In the genomic region with DNA sequence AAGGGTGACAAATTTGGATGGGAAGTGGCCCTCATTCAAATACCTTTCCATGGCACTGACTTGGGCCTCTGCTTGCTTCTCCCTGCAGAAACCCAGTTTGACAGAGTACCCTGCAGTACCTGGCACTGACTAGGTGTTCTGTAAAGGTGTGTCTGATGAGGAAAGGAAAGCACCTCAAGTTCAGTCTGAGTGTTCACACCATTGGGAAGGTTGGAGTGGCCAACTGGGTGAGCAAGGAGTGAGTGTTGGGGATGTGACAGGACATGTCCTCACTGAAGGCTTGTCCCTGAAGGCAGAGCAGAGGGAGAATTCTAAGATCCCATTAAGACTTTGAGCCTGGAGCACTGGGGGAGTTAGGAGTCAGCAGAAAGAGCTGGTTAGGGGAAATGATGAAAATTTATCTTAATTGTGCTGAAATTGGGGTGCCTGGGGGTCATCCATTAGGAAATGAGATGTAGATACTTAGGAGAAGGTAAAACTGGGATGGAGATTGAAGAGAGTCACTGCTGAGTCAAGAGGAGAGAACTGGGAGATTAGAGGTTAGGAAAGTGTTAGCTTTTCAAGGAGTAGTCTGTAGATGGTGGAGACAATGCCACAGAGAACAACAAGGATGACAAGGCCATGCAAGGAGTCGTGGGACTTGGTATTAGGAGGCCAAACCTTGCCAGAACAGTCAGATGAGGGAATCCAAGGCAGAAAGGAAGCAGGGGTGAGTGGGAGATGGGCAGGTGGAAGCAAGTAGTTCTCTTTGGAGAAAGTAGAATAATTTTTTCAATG, we compare ENCODE assay signal across 15 cellular contexts. TPM values are rescaled to one million over a fixed set of nuclear protein-coding genes. Genes with fewer than 3 reads are reported as not detected.
DNase-seq lines count a peak whose midpoint lies in the region; ATAC-seq and TF ChIP-seq lines count a peak whose summit lies in the region.
"Had no signal": no experiment of that assay in that cellular context is flagged by ENCODE, and none has a peak within 500 bp of the region (broad histone marks: within the 10 kb centered on the region; RNA-seq: fewer than 3 reads in every experiment).

No MANE protein-coding gene starts in this region.

- no peak overlapping the region for H3K4me3 Mint-ChIP-seq in activated CD4-positive, alpha-beta memory T cell treated with anti-CD3 and anti-CD28 coated beads for 36 hours
- H3K4me3 Mint-ChIP-seq in activated CD4-positive, alpha-beta memory T cell treated with anti-CD3 and anti-CD28 coated beads, Interleukin-2, amount 10 ng/mL, durations not matched to agents 7 days and 5 days = no peak overlapping the region
- H3K4me3 Mint-ChIP-seq in endothelial cell (ENCODE audit: unreplicated experiment) = no peak overlapping the region
- no peak overlapping the region for H3K4me3 Mint-ChIP-seq in stimulated activated effector memory CD8-positive, alpha-beta T cell treated with anti-CD3 and anti-CD28 coated beads, Interleukin-12 subunit alpha, Interleukin-12 subunit beta, amount 100 ng/mL, for 72 hours

- POLR2A ChIA-PET in activated CD4-positive, alpha-beta memory T cell treated with anti-CD3 and anti-CD28 coated beads for 36 hours (lab: Charles Lee) = interaction anchor here (1.6 to 7.8 kb wide), 3 partner anchors 19 to 39 kb away, joined by 5 to 66 read pairs (median 6); partner anchors contain the start of gene CCDC134
- POLR2A ChIA-PET in activated CD4-positive, alpha-beta memory T cell treated with anti-CD3 and anti-CD28 coated beads, Interleukin-2, amount 10 ng/mL, durations not matched to agents 7 days and 5 days (lab: Charles Lee) = interaction anchor here (0.9 to 1.5 kb wide), 5 partner anchors 10 to 87 kb away, joined by 3 to 5 read pairs (median 3); partner anchors contain the start of gene CCDC134
- POLR2A ChIA-PET in OCI-LY7 (lab: Charles Lee) = interaction anchor here (0.6 to 1.8 kb wide), 6 partner anchors 8 to 178 kb away, joined by 3 to 6 read pairs (median 4); partner anchors contain the start of gene CENPM

- H3K4me3 ChIP-seq in OCI-LY7 (ENCODE audit: low read depth, low read length, poor library complexity, severe bottlenecking) (no peak overlapping the region), spleen (no peak overlapping the region)
- H3K4me3 ChIP-seq: gastrocnemius medialis, ovary had no signal

- peaks cover 35% of the 10 kb centered on the region for H4K20me1 ChIP-seq in OCI-LY7 (ENCODE audit: insufficient read depth, low read length)

- peak overlapping the region; percentile 19 for H3K27ac Mint-ChIP-seq in activated CD4-positive, alpha-beta memory T cell treated with anti-CD3 and anti-CD28 coated beads for 36 hours
- H3K27ac Mint-ChIP-seq in activated CD4-positive, alpha-beta memory T cell treated with anti-CD3 and anti-CD28 coated beads, Interleukin-2, amount 10 ng/mL, durations not matched to agents 7 days and 5 days = no peak overlapping the region
- H3K27ac Mint-ChIP-seq in endothelial cell (ENCODE audit: unreplicated experiment) = peak overlapping the region; percentile 38
- peak overlapping the region; percentile 46 for H3K27ac Mint-ChIP-seq in stimulated activated effector memory CD8-positive, alpha-beta T cell treated with anti-CD3 and anti-CD28 coated beads, Interleukin-12 subunit alpha, Interleukin-12 subunit beta, amount 100 ng/mL, for 72 hours

- H3K27me3 Mint-ChIP-seq in activated CD4-positive, alpha-beta memory T cell treated with anti-CD3 and anti-CD28 coated beads for 36 hours = no peaks in the 10 kb centered on the region
- H3K27me3 Mint-ChIP-seq in activated CD4-positive, alpha-beta memory T cell treated with anti-CD3 and anti-CD28 coated beads, Interleukin-2, amount 10 ng/mL, durations not matched to agents 7 days and 5 days = no peaks in the 10 kb centered on the region
- H3K27me3 Mint-ChIP-seq in endothelial cell (ENCODE audit: unreplicated experiment) = peaks cover 3% of the 10 kb centered on the region

- peaks cover 56% of the 10 kb centered on the region for H3K36me3 Mint-ChIP-seq in activated CD4-positive, alpha-beta memory T cell treated with anti-CD3 and anti-CD28 coated beads for 36 hours
- H3K36me3 Mint-ChIP-seq in activated CD4-positive, alpha-beta memory T cell treated with anti-CD3 and anti-CD28 coated beads, Interleukin-2, amount 10 ng/mL, durations not matched to agents 7 days and 5 days (ENCODE audit: low read depth) = peaks cover 72% of the 10 kb centered on the region
- peaks cover 32% of the 10 kb centered on the region for H3K36me3 Mint-ChIP-seq in endothelial cell (ENCODE audit: low read depth, unreplicated experiment)
- H3K36me3 Mint-ChIP-seq in stimulated activated effector memory CD8-positive, alpha-beta T cell treated with anti-CD3 and anti-CD28 coated beads, Interleukin-12 subunit alpha, Interleukin-12 subunit beta, amount 100 ng/mL, for 72 hours = peaks cover 99% of the 10 kb centered on the region

- no peaks in the 10 kb centered on the region for H3K27me3 ChIP-seq in spleen (replicated peaks in 1 of 7)
- H3K27me3 ChIP-seq: gastrocnemius medialis, ovary had no signal

- peaks cover 90% of the 10 kb centered on the region for H3K36me3 ChIP-seq in OCI-LY7 (ENCODE audit: insufficient read depth, low read length)
- peaks cover 0 to 67% (median 12%) of the 10 kb centered on the region in 6 donors for H3K36me3 ChIP-seq in spleen
- H3K36me3 ChIP-seq: gastrocnemius medialis, ovary had no signal

- TF ChIP-seq CTCF in OCI-LY7 (conservative IDR thresholded peaks at IDR 0.05; ENCODE audit: low read length) (no peak), endothelial cell (IDR thresholded peaks at IDR 0.05; ENCODE audit: unreplicated experiment) (no peak), spleen (IDR thresholded peaks at IDR 0.05 in 8 of 11, conservative IDR thresholded peaks at IDR 0.05 in 3 of 11) (no peak)

- CTCF ChIA-PET in activated CD4-positive, alpha-beta memory T cell treated with anti-CD3 and anti-CD28 coated beads for 36 hours (lab: Charles Lee) = interaction anchor here (0.6 to 6.7 kb wide), 4 partner anchors 18 to 167 kb away, joined by 3 to 69 read pairs (median 12); no protein-coding TSS in a partner anchor
- CTCF ChIA-PET in activated CD4-positive, alpha-beta memory T cell treated with anti-CD3 and anti-CD28 coated beads, Interleukin-2, amount 10 ng/mL, durations not matched to agents 7 days and 5 days (lab: Charles Lee) = interaction anchor here (0.6 to 2.5 kb wide), 3 partner anchors 18 to 758 kb away, joined by 3 to 8 read pairs (median 7); no protein-coding TSS in a partner anchor
- CTCF ChIA-PET in OCI-LY7 (lab: Charles Lee; ENCODE audit: unreplicated experiment) = interaction anchor here (1.0 kb wide), 1 partner anchor 24 kb away, joined by 3 read pairs; no protein-coding TSS in a partner anchor

- no peaks in the 10 kb centered on the region for H3K9me2 ChIP-seq in OCI-LY7 (ENCODE audit: insufficient read depth, low read length)

- H3K9me3 ChIP-seq in OCI-LY7 (ENCODE audit: low read length) (no peaks in the 10 kb centered on the region), spleen (no peaks in the 10 kb centered on the region)
- H3K9me3 ChIP-seq: gastrocnemius medialis, ovary had no signal

- TF ChIP-seq POLR2A in spleen (IDR thresholded peaks at IDR 0.05) = no peak

- 61 to 100% (median 66%) methylated on average over 1 of the region's 1 CpG for WGBS in spleen, 5 donors

- H3K4me1 ChIP-seq in OCI-LY7 (ENCODE audit: insufficient read depth, low read length, poor library complexity, severe bottlenecking) (peaks cover 80% of the 10 kb centered on the region), spleen (peaks cover 7 to 93% (median 44%) of the 10 kb centered on the region in 6 donors)

- no TSS peak for BruUV-seq in OCI-LY7 (replicated peaks; lab: Mats Ljungman, UMichigan)

- intact Hi-C loops in activated CD4-positive, alpha-beta memory T cell treated with anti-CD3 and anti-CD28 coated beads for 36 hours (cut with micrococcal nuclease) = no loop called here
- intact Hi-C loops in OCI-LY7 (cut with micrococcal nuclease; ENCODE audit: unreplicated experiment) (no loop called here), spleen (cut with DNase I; ENCODE audit: low total_unique reads) (no loop called here)

- peak overlapping the region; percentile 6 for H3K27ac ChIP-seq in OCI-LY7 (ENCODE audit: low read depth, low read length, poor library complexity, severe bottlenecking)
- peak overlapping the region in 3 of 8 donors; percentile 3 to 49 (median 11) for H3K27ac ChIP-seq in spleen
- H3K27ac ChIP-seq: ovary had no signal

- H3K9me3 Mint-ChIP-seq in activated CD4-positive, alpha-beta memory T cell treated with anti-CD3 and anti-CD28 coated beads for 36 hours = no peaks in the 10 kb centered on the region
- H3K9me3 Mint-ChIP-seq in activated CD4-positive, alpha-beta memory T cell treated with anti-CD3 and anti-CD28 coated beads, Interleukin-2, amount 10 ng/mL, durations not matched to agents 7 days and 5 days = no peaks in the 10 kb centered on the region
- no peaks in the 10 kb centered on the region for H3K9me3 Mint-ChIP-seq in endothelial cell (ENCODE audit: unreplicated experiment)
- no peaks in the 10 kb centered on the region for H3K9me3 Mint-ChIP-seq in stimulated activated effector memory CD8-positive, alpha-beta T cell treated with anti-CD3 and anti-CD28 coated beads, Interleukin-12 subunit alpha, Interleukin-12 subunit beta, amount 100 ng/mL, for 72 hours

- no peak for ATAC-seq in stimulated activated effector memory CD8-positive, alpha-beta T cell treated with anti-CD3 and anti-CD28 coated beads, Interleukin-12 subunit alpha, Interleukin-12 subunit beta, amount 100 ng/mL, for 72 hours
- ATAC-seq: gastrocnemius medialis, left colon had no signal

- DNase-seq in activated CD4-positive, alpha-beta memory T cell treated with anti-CD3 and anti-CD28 coated beads for 36 hours = no peak
- DNase-seq in activated CD4-positive, alpha-beta memory T cell treated with anti-CD3 and anti-CD28 coated beads, Interleukin-2, amount 10 ng/mL, durations not matched to agents 7 days and 5 days = no peak
- DNase-seq in OCI-LY7 (ENCODE audit: low spot score) (no peak), endothelial cell (ENCODE audit: low spot score) (no peak), NCI-H1417 treated with DMSO at 0.1 percent for 48 hours (lab: John Stamatoyannopoulos, UW) (no peak), spleen (no peak)
- no peak for DNase-seq in stimulated activated effector memory CD8-positive, alpha-beta T cell treated with anti-CD3 and anti-CD28 coated beads, Interleukin-12 subunit alpha, Interleukin-12 subunit beta, amount 100 ng/mL, for 72 hours (ENCODE audit: low spot score in 2 of 2)
- DNase-seq in stimulated activated CD4-positive, alpha-beta T cell treated with anti-CD3 and anti-CD28 coated beads, Interleukin-4, amount 100 ng/mL, for 24 hours = no peak
- DNase-seq: activated effector memory CD4-positive, alpha-beta T cell treated with anti-CD3 and anti-CD28 coated beads, Interleukin-2, amount 50 U/mL, for 16 hours; DMS79 treated with DMSO at 0.1 percent for 48 hours; gastrocnemius medialis; left colon; NCI-H2171; ovary; stimulated activated CD4-positive, alpha-beta T cell treated with anti-CD3 and anti-CD28 coated beads, Interleukin-1b, Interleukin-23, amount 100 ng/mL, for 48 hours had no signal

- H3K4me1 Mint-ChIP-seq in activated CD4-positive, alpha-beta memory T cell treated with anti-CD3 and anti-CD28 coated beads for 36 hours (ENCODE audit: low read depth) = peaks cover 82% of the 10 kb centered on the region
- H3K4me1 Mint-ChIP-seq in activated CD4-positive, alpha-beta memory T cell treated with anti-CD3 and anti-CD28 coated beads, Interleukin-2, amount 10 ng/mL, durations not matched to agents 7 days and 5 days = peaks cover 73% of the 10 kb centered on the region
- peaks cover 35% of the 10 kb centered on the region for H3K4me1 Mint-ChIP-seq in endothelial cell (ENCODE audit: unreplicated experiment)
- peaks cover 64% of the 10 kb centered on the region for H3K4me1 Mint-ChIP-seq in stimulated activated effector memory CD8-positive, alpha-beta T cell treated with anti-CD3 and anti-CD28 coated beads, Interleukin-12 subunit alpha, Interleukin-12 subunit beta, amount 100 ng/mL, for 72 hours

- peaks cover 96% of the 10 kb centered on the region for H3K79me2 ChIP-seq in OCI-LY7 (ENCODE audit: insufficient read depth, low read depth, low read length)

- H2AFZ ChIP-seq in OCI-LY7 (ENCODE audit: low read length) = no peak overlapping the region

- H3K4me2 ChIP-seq in OCI-LY7 (ENCODE audit: low read length) = peak overlapping the region; percentile 32; the same call in 1 of the 2 replicates

RNA-seq across cellular contexts. Expression of gene SREBF2, which starts 6.1 kb away (rescaled TPM):
- 100 to 1,000 TPM; 131 to 137 TPM for total RNA-seq in activated CD4-positive, alpha-beta memory T cell treated with anti-CD3 and anti-CD28 coated beads for 36 hours
- total RNA-seq in activated CD4-positive, alpha-beta memory T cell treated with anti-CD3 and anti-CD28 coated beads, Interleukin-2, amount 10 ng/mL, durations not matched to agents 7 days and 5 days = 100 to 1,000 TPM; 150 to 157 TPM
- total RNA-seq in OCI-LY7 (2014; rRNA removed; shearing (Covaris generic)) = 132 and 167 TPM in 2 replicates
- total RNA-seq in OCI-LY7 (2022) (312 and 330 TPM in 2 replicates), endothelial cell (ENCODE audit: unreplicated experiment) (200 TPM), spleen (100 to 1,000 TPM in 1 of 7 donors, 10 to 100 TPM in 6; 47.6 to 104 (median 64.0) TPM)
- polyA plus RNA-seq in spleen = 10 to 100 TPM; 19.4 to 49.4 (median 29.7) TPM

RNA-seq across cellular contexts. Expression of gene CCDC134, which starts 38.6 kb away (rescaled TPM):
- 10 to 100 TPM; 16.1 to 17.6 TPM for total RNA-seq in activated CD4-positive, alpha-beta memory T cell treated with anti-CD3 and anti-CD28 coated beads for 36 hours
- 10 to 100 TPM; 17.9 to 20.3 TPM for total RNA-seq in activated CD4-positive, alpha-beta memory T cell treated with anti-CD3 and anti-CD28 coated beads, Interleukin-2, amount 10 ng/mL, durations not matched to agents 7 days and 5 days
- total RNA-seq in OCI-LY7 (2014; rRNA removed; shearing (Covaris generic)) = 21.7 and 23.8 TPM in 2 replicates
- 17.3 and 17.4 TPM in 2 replicates for total RNA-seq in OCI-LY7 (2022)
- 8.8 TPM for total RNA-seq in endothelial cell (ENCODE audit: unreplicated experiment)
- 10 to 100 TPM in 3 of 7 donors, 1 to 10 TPM in 4; 8.9 to 11.8 (median 10.0) TPM for total RNA-seq in spleen
- 1 to 10 TPM in 2 of 3 donors, under 1 TPM in 1; 0.54 to 2.4 (median 1.2) TPM for polyA plus RNA-seq in spleen
